In the genomic region with DNA sequence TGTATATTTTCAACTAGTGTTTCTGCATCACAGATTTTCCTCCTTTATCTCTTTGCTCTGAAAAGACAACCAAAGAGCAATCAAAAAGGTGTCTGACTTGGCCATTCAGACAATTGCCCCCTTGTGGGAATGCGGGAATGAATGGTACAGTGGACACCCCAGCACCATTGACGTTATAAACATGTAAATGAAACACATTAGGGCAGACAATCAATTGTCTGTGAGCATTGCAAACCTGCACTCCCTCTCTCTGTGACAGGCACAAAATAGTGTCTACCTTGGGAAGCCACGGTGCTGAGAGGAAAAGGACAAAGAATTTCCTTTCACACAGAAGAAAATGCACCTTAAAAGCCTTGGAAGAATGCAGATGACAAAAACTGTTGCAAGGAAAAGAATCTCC, we compare ENCODE assay signal across 12 cellular contexts. TPM values are rescaled to one million over a fixed set of nuclear protein-coding genes. Genes with fewer than 3 reads are reported as not detected.
DNase-seq lines count a peak whose midpoint lies in the region; ATAC-seq and TF ChIP-seq lines count a peak whose summit lies in the region.
"Had no signal": no experiment of that assay in that cellular context is flagged by ENCODE, and none has a peak within 500 bp of the region (broad histone marks: within the 10 kb centered on the region; RNA-seq: fewer than 3 reads in every experiment).

No MANE protein-coding gene starts in this region.

- peak overlapping the region; percentile 52 for H3K4me3 Mint-ChIP-seq in endothelial cell (ENCODE audit: unreplicated experiment)
- peak overlapping the region; percentile 95 for H3K4me3 Mint-ChIP-seq in natural killer cell
- no peak overlapping the region for H3K4me3 Mint-ChIP-seq in stimulated activated naive B cell treated with anti-CD40 and anti-IgM and Interleukin-4, amounts not matched to agents 10 μg/mL and 1 μg/mL and 100 μg/mL, for 72 hours
- H3K4me3 Mint-ChIP-seq: T-helper 1 cell treated with Interleukin-12 subunit alpha and Interleukin-12 subunit beta and Interleukin-4 antibody, amounts not matched to agents 30 μg/mL and 1 μg/mL, for 36 hours had no signal

- H3K27ac Mint-ChIP-seq in endothelial cell (ENCODE audit: unreplicated experiment), result peak overlapping the region; percentile 44
- H3K27ac Mint-ChIP-seq in natural killer cell, result no peak overlapping the region
- no peak overlapping the region for H3K27ac Mint-ChIP-seq in stimulated activated naive B cell treated with anti-CD40 and anti-IgM and Interleukin-4, amounts not matched to agents 10 μg/mL and 1 μg/mL and 100 μg/mL, for 72 hours
- H3K27ac Mint-ChIP-seq: T-helper 1 cell treated with Interleukin-12 subunit alpha and Interleukin-12 subunit beta and Interleukin-4 antibody, amounts not matched to agents 30 μg/mL and 1 μg/mL, for 36 hours had no signal

- no peak for ATAC-seq in left cardiac atrium
- ATAC-seq in natural killer cell, result no peak
- ATAC-seq in GM19035 (IDR thresholded peaks at IDR 0.05; ENCODE audit: unreplicated experiment), result no peak
- ATAC-seq in stimulated activated naive B cell treated with anti-CD40 and anti-IgM and Interleukin-4, amounts not matched to agents 10 μg/mL and 1 μg/mL and 100 μg/mL, for 72 hours (replicated peaks), result no peak
- ATAC-seq: A549 had no signal

- intact Hi-C loops in left ventricle myocardium inferior (cut with micrococcal nuclease) (loop anchor here (10.0 kb wide), 1 partner anchor 187 kb away; no protein-coding TSS in a partner anchor), left cardiac atrium (cut with DNase I) (loop anchor here (5.0 to 10.0 kb wide), 3 partner anchors 57 to 180 kb away; a partner anchor contains a TSS), natural killer cell (cut with micrococcal nuclease) (loop anchor here (2.0 kb wide), 2 partner anchors 87 to 1383 kb away; partner anchors contain the start of gene ARHGAP15), vagina (cut with DNase I) (no loop called here)

- H3K36me3 ChIP-seq in left ventricle myocardium inferior, result no peaks in the 10 kb centered on the region
- no peaks in the 10 kb centered on the region for H3K36me3 ChIP-seq in vagina

- H3K27me3 Mint-ChIP-seq in endothelial cell (ENCODE audit: unreplicated experiment) (peaks cover 5% of the 10 kb centered on the region), natural killer cell (ENCODE audit: low read depth in 2 of 2) (peaks cover 6 to 7% of the 10 kb centered on the region in 2 donors)
- H3K27me3 Mint-ChIP-seq in stimulated activated naive B cell treated with anti-CD40 and anti-IgM and Interleukin-4, amounts not matched to agents 10 μg/mL and 1 μg/mL and 100 μg/mL, for 72 hours, result no peaks in the 10 kb centered on the region

- TF ChIP-seq CTCF in left ventricle myocardium inferior (IDR thresholded peaks at IDR 0.05; ENCODE audit: borderline replicate concordance), result no peak
- no peak for TF ChIP-seq CTCF in endothelial cell (IDR thresholded peaks at IDR 0.05; ENCODE audit: unreplicated experiment)
- no peak for TF ChIP-seq CTCF in natural killer cell (IDR thresholded peaks at IDR 0.05)
- TF ChIP-seq CTCF in vagina (IDR thresholded peaks at IDR 0.05), result no peak

- no peak for TF ChIP-seq POLR2A in vagina (IDR thresholded peaks at IDR 0.05)

- H3K4me1 ChIP-seq in left ventricle myocardium inferior (peaks cover 82% of the 10 kb centered on the region), vagina (peaks cover 36% of the 10 kb centered on the region)

- H3K27me3 ChIP-seq in left ventricle myocardium inferior (ENCODE audit: low read depth) (peaks cover 6% of the 10 kb centered on the region), vagina (no peaks in the 10 kb centered on the region)

- H3K36me3 Mint-ChIP-seq in endothelial cell (ENCODE audit: low read depth, unreplicated experiment) (peaks cover 34% of the 10 kb centered on the region), natural killer cell (peaks cover 44% of the 10 kb centered on the region)
- H3K36me3 Mint-ChIP-seq in stimulated activated naive B cell treated with anti-CD40 and anti-IgM and Interleukin-4, amounts not matched to agents 10 μg/mL and 1 μg/mL and 100 μg/mL, for 72 hours, result peaks cover 5 to 23% of the 10 kb centered on the region in 2 donors

- H3K27ac ChIP-seq in left ventricle myocardium inferior (replicated peaks), result peak overlapping the region; percentile 98
- peak overlapping the region; percentile 99 for H3K27ac ChIP-seq in vagina
- H3K27ac ChIP-seq: A549 had no signal

- H3K9me3 ChIP-seq in left ventricle myocardium inferior (replicated peaks) (no peaks in the 10 kb centered on the region), vagina (no peaks in the 10 kb centered on the region)
- H3K9me3 ChIP-seq: A549 had no signal

- H3K4me1 Mint-ChIP-seq in endothelial cell (ENCODE audit: unreplicated experiment) (peaks cover 54% of the 10 kb centered on the region), natural killer cell (peaks cover 86% of the 10 kb centered on the region in 2 donors)
- peaks cover 69 to 85% of the 10 kb centered on the region in 2 donors for H3K4me1 Mint-ChIP-seq in stimulated activated naive B cell treated with anti-CD40 and anti-IgM and Interleukin-4, amounts not matched to agents 10 μg/mL and 1 μg/mL and 100 μg/mL, for 72 hours

- DNase-seq in left ventricle myocardium inferior, result no peak
- DNase-seq in left cardiac atrium, result no peak
- DNase-seq in endothelial cell (ENCODE audit: low spot score), result no peak
- DNase-seq in natural killer cell, result no peak
- no peak for DNase-seq in vagina (ENCODE audit: extremely low spot score in 2 of 2)
- no peak for DNase-seq in stimulated activated CD4-positive, alpha-beta T cell treated with anti-CD3 and anti-CD28 coated beads, Interleukin-12 subunit alpha, Interleukin-12 subunit beta, amount 100 ng/mL, for 4 hours
- DNase-seq in stimulated activated naive B cell treated with anti-CD40 and anti-IgM and Interleukin-4, amounts not matched to agents 10 μg/mL and 1 μg/mL and 100 μg/mL, for 72 hours, result no peak
- DNase-seq: activated gamma-delta T cell treated with Interleukin-2 at 50 U/mL for 16 hours, NCI-H2029 treated with DMSO at 0.1 percent for 48 hours had no signal

- H3K9me3 Mint-ChIP-seq in endothelial cell (ENCODE audit: unreplicated experiment) (no peaks in the 10 kb centered on the region), natural killer cell (peaks cover 2 to 3% of the 10 kb centered on the region in 2 donors)
- no peaks in the 10 kb centered on the region for H3K9me3 Mint-ChIP-seq in stimulated activated naive B cell treated with anti-CD40 and anti-IgM and Interleukin-4, amounts not matched to agents 10 μg/mL and 1 μg/mL and 100 μg/mL, for 72 hours
- H3K9me3 Mint-ChIP-seq: T-helper 1 cell treated with Interleukin-12 subunit alpha and Interleukin-12 subunit beta and Interleukin-4 antibody, amounts not matched to agents 30 μg/mL and 1 μg/mL, for 36 hours had no signal

- H3K4me3 ChIP-seq in left ventricle myocardium inferior (peak overlapping the region; percentile 85), vagina (peak overlapping the region; percentile 12 to 70)
- H3K4me3 ChIP-seq: A549 had no signal

RNA-seq across cellular contexts. Expression of gene ZEB2, which starts 8.0 kb away (rescaled TPM):
- total RNA-seq in left ventricle myocardium inferior (89.1 TPM), left cardiac atrium (100 to 1,000 TPM; 118 to 131 TPM), endothelial cell (ENCODE audit: unreplicated experiment) (109 TPM), natural killer cell (1,000 to 10,000 TPM in 1 of 3 donors, 100 to 1,000 TPM in 2; 718 to 1,143 (median 944) TPM), vagina (63.6 TPM)

Comparison
In these comparisons a context has a peak if more than half of its experiments do, and no peak if none do; other contexts are left out.
1. H3K4me3 Mint-ChIP-seq: peak in endothelial cell (single experiment) and natural killer cell (single experiment); none in stimulated activated naive B cell treated with anti-CD40 and anti-IgM and Interleukin-4, amounts not matched to agents 10 μg/mL and 1 μg/mL and 100 μg/mL, for 72 hours (0 of 2).